ENCODE assay signal across 10 cellular contexts in genomic region chr11:12319734-12320387, GRCh38. TPM values are rescaled to one million over a fixed set of nuclear protein-coding genes. Genes with fewer than 3 reads are reported as not detected.
DNase-seq lines count a peak whose midpoint lies in the region; ATAC-seq and TF ChIP-seq lines count a peak whose summit lies in the region.
"Had no signal": no experiment of that assay in that cellular context is flagged by ENCODE, and none has a peak within 500 bp of the region (broad histone marks: within the 10 kb centered on the region; RNA-seq: fewer than 3 reads in every experiment).

No MANE protein-coding gene starts in this region.

- no peak for TF ChIP-seq CTCF in WTC11 (IDR thresholded peaks at IDR 0.05)

- H3K36me3 Mint-ChIP-seq in WTC11, result peaks cover 11% of the 10 kb centered on the region

- H3K9me3 Mint-ChIP-seq in WTC11, result peaks cover 21% of the 10 kb centered on the region

- no peaks in the 10 kb centered on the region for H4K20me1 ChIP-seq in BLaER1 treated with 17β-estradiol and CSF1 and Interleukin-3, amounts not matched to agents 10 nM and 100 nM

- peaks cover 0 to 18% (median 10%) of the 10 kb centered on the region in 10 experiments; a peak in 14 of 20 replicates for H3K4me1 ChIP-seq in BLaER1 treated with 17β-estradiol and CSF1 and Interleukin-3, amounts not matched to agents 10 nM and 100 nM

- DNase-seq in Jurkat, Clone E6-1 (ENCODE audit: low read depth, low spot score), result no peak
- DNase-seq in NCI-H524 (lab: John Stamatoyannopoulos, UW) (peak; percentile 90 to 97), fibroblast of peridontal ligament (ENCODE audit: extremely low read depth) (peak; percentile 69), MG63 (no peak), WTC11 (ENCODE audit: low spot score) (no peak), head of caudate nucleus (no peak)
- DNase-seq: Right ventricle myocardium superior had no signal

- H3K27me3 ChIP-seq in BLaER1 treated with 17β-estradiol and CSF1 and Interleukin-3, amounts not matched to agents 10 nM and 100 nM, result no peaks in the 10 kb centered on the region
- no peaks in the 10 kb centered on the region for H3K27me3 ChIP-seq in MG63

- peaks cover 20 to 30% (median 26%) of the 10 kb centered on the region in 11 experiments for H3K9me3 ChIP-seq in BLaER1 treated with 17β-estradiol and CSF1 and Interleukin-3, amounts not matched to agents 10 nM and 100 nM (replicated peaks in 1 of 11)
- H3K9me3 ChIP-seq in MG63, result peaks cover 20% of the 10 kb centered on the region

- H3K9ac ChIP-seq in BLaER1 treated with 17β-estradiol and CSF1 and Interleukin-3, amounts not matched to agents 10 nM and 100 nM, result no peak overlapping the region

- no peaks in the 10 kb centered on the region; a peak in 1 of 22 replicates for H3K36me3 ChIP-seq in BLaER1 treated with 17β-estradiol and CSF1 and Interleukin-3, amounts not matched to agents 10 nM and 100 nM
- no peaks in the 10 kb centered on the region for H3K36me3 ChIP-seq in MG63

- H3K4me3 Mint-ChIP-seq in WTC11, result no peak overlapping the region
- H3K4me3 Mint-ChIP-seq: activated naive CD8-positive, alpha-beta T cell had no signal

- no peak overlapping the region for H3K27ac ChIP-seq in BLaER1 treated with 17β-estradiol and CSF1 and Interleukin-3, amounts not matched to agents 10 nM and 100 nM

- no peaks in the 10 kb centered on the region for H3K27me3 Mint-ChIP-seq in WTC11 (ENCODE audit: low read depth)

- intact Hi-C loops in head of caudate nucleus (cut with DNase I), result no loop called here

- CTCF ChIA-PET in WTC11 (lab: Charles Lee), result interaction anchor here (0.6 to 4.9 kb wide), 7 partner anchors 11 to 644 kb away, joined by 3 to 41 read pairs (median 4); no protein-coding TSS in a partner anchor

- H3K27ac Mint-ChIP-seq in WTC11, result no peak overlapping the region
- H3K27ac Mint-ChIP-seq: activated naive CD8-positive, alpha-beta T cell had no signal

- peaks cover 27% of the 10 kb centered on the region for H3K4me1 Mint-ChIP-seq in WTC11

- POLR2A ChIA-PET in WTC11 (lab: Charles Lee), result interaction anchor here (0.7 kb wide), 1 partner anchor 918 kb away, joined by 3 read pairs; no protein-coding TSS in a partner anchor

- ATAC-seq in esophagus mucosa (no peak), WTC11 (no peak)

- no peak overlapping the region for H3K4me3 ChIP-seq in BLaER1 treated with 17β-estradiol and CSF1 and Interleukin-3, amounts not matched to agents 10 nM and 100 nM
- H3K4me3 ChIP-seq in Jurkat, Clone E6-1 (ENCODE audit: low read length), result peak overlapping the region; percentile 22
- H3K4me3 ChIP-seq in MG63, result no peak overlapping the region

- peak overlapping the region in 7 of 11 experiments; percentile 14 to 46 (median 36); a peak in 10 of 22 replicates for H3K4me2 ChIP-seq in BLaER1 treated with 17β-estradiol and CSF1 and Interleukin-3, amounts not matched to agents 10 nM and 100 nM

TF ChIP-seq in WTC11, 78 proteins besides CTCF, POLR2A, EP300 and RAD21:
- TF ChIP-seq, protein P1, sequence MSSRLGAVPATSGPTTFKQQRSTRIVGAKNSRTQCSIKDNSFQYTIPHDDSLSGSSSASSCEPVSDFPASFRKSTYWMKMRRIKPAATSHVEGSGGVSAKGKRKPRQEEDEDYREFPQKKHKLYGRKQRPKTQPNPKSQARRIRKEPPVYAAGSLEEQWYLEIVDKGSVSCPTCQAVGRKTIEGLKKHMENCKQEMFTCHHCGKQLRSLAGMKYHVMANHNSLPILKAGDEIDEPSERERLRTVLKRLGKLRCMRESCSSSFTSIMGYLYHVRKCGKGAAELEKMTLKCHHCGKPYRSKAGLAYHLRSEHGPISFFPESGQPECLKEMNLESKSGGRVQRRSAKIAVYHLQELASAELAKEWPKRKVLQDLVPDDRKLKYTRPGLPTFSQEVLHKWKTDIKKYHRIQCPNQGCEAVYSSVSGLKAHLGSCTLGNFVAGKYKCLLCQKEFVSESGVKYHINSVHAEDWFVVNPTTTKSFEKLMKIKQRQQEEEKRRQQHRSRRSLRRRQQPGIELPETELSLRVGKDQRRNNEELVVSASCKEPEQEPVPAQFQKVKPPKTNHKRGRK (CRISPR knock-in tag; IDR thresholded peaks at IDR 0.05; ENCODE audit: borderline replicate concordance), result no peak
- TF ChIP-seq ATF2 (CRISPR knock-in tag; IDR thresholded peaks at IDR 0.05; ENCODE audit: borderline replicate concordance, low read depth), result no peak
- TF ChIP-seq, protein P2, sequence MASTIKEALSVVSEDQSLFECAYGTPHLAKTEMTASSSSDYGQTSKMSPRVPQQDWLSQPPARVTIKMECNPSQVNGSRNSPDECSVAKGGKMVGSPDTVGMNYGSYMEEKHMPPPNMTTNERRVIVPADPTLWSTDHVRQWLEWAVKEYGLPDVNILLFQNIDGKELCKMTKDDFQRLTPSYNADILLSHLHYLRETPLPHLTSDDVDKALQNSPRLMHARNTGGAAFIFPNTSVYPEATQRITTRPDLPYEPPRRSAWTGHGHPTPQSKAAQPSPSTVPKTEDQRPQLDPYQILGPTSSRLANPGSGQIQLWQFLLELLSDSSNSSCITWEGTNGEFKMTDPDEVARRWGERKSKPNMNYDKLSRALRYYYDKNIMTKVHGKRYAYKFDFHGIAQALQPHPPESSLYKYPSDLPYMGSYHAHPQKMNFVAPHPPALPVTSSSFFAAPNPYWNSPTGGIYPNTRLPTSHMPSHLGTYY (CRISPR knock-in tag; IDR thresholded peaks at IDR 0.05), result no peak
- TF ChIP-seq ZNF416 (CRISPR knock-in tag; IDR thresholded peaks at IDR 0.05), result no peak
- TF ChIP-seq IRF1 (CRISPR knock-in tag; IDR thresholded peaks at IDR 0.05), result no peak
- TF ChIP-seq TP53 (CRISPR knock-in tag; IDR thresholded peaks at IDR 0.05), result no peak
- TF ChIP-seq PREB (CRISPR knock-in tag; IDR thresholded peaks at IDR 0.05; ENCODE audit: borderline replicate concordance), result no peak
- no peak for TF ChIP-seq ZNF532 (CRISPR knock-in tag; IDR thresholded peaks at IDR 0.05; ENCODE audit: borderline replicate concordance)

RNA-seq across cellular contexts. Expression of gene PARVA, which starts 57.5 kb away (rescaled TPM):
- not detected for polyA plus RNA-seq in Jurkat, Clone E6-1 (2012; ENCODE audit: insufficient read depth, insufficient read length)
- total RNA-seq in MG63 (2014; rRNA removed; shearing (Covaris generic); ENCODE audit: low replicate concordance), result 27.9 and 32.6 TPM in 2 replicates
- 28.9 TPM for total RNA-seq in esophagus mucosa
- total RNA-seq in WTC11 (2021), result 8.4 to 10.4 TPM (median 9.0 TPM) in 3 replicates

Comparison
In these comparisons a context has a peak if more than half of its experiments do, and no peak if none do; other contexts are left out.
1. DNase-seq: peak in NCI-H524 (2 of 2) and fibroblast of peridontal ligament (single experiment); none in Jurkat, Clone E6-1 (single experiment), MG63 (single experiment), WTC11 (single experiment) and head of caudate nucleus (0 of 42).